13 cellular contexts compared by ENCODE assay signal in genomic region chr14:77184396-77185092, GRCh38. TPM values are rescaled to one million over a fixed set of nuclear protein-coding genes. Genes with fewer than 3 reads are reported as not detected.
DNase-seq lines count a peak whose midpoint lies in the region; ATAC-seq, FAIRE-seq and TF ChIP-seq lines count a peak whose summit lies in the region.
"Had no signal": no experiment of that assay in that cellular context is flagged by ENCODE, and none has a peak within 500 bp of the region (broad histone marks: within the 10 kb centered on the region; RNA-seq: fewer than 3 reads in every experiment).

No MANE protein-coding gene starts in this region.

- TF ChIP-seq EP300 in HepG2 (IDR thresholded peaks at IDR 0.05; ENCODE audit: low read depth in 2 of 2, low read length in 2 of 2) (no peak), HepG2 (CRISPR knock-in tag; IDR thresholded peaks at IDR 0.05; ENCODE audit: borderline replicate concordance) (no peak)

- H3K9me3 ChIP-seq in HepG2 (ENCODE audit: low read length) = no peaks in the 10 kb centered on the region

- peaks cover 4 to 23% of the 10 kb centered on the region in 2 experiments; a peak in 4 of 5 replicates for H3K27me3 ChIP-seq in HepG2 (ENCODE audit: control insufficient read depth in 1 of 2, insufficient read depth in 2 of 2, low read length in 2 of 2)

- peak; percentile 43 for FAIRE-seq in HepG2 (lab: Jason Lieb, UNC)

- peak overlapping the region in 4 of 7 donors; percentile 3 to 75 (median 62) for H3K27ac Mint-ChIP-seq in CD14-positive monocyte
- peak overlapping the region; percentile 52 for H3K27ac Mint-ChIP-seq in activated T-helper 1 cell treated with anti-CD3 and anti-CD28 coated beads, Interleukin-12 subunit alpha, Interleukin-12 subunit beta, Interleukin-2, Interleukin-4 antibody, amounts not matched to agents 30 ng/mL and 10 ng/mL and 1 ng/mL, durations not matched to agents 14 hours and 24 hours and 36 hours
- H3K27ac Mint-ChIP-seq: activated CD8-positive, alpha-beta memory T cell treated with anti-CD3 and anti-CD28 coated beads, Interleukin-2, amount 10 ng/mL, durations not matched to agents 7 days and 5 days; activated naive CD8-positive, alpha-beta T cell; H9; T-helper 17 cell had no signal

- BruUV-seq in HepG2 (replicated peaks; lab: Mats Ljungman, UMichigan) = no TSS peak

- peaks cover 26 to 42% (median 30%) of the 10 kb centered on the region in 3 donors for H3K27me3 Mint-ChIP-seq in CD14-positive monocyte (ENCODE audit: low read depth in 3 of 3)
- peaks cover 26% of the 10 kb centered on the region for H3K27me3 Mint-ChIP-seq in activated T-helper 1 cell treated with anti-CD3 and anti-CD28 coated beads, Interleukin-12 subunit alpha, Interleukin-12 subunit beta, Interleukin-2, Interleukin-4 antibody, amounts not matched to agents 30 ng/mL and 10 ng/mL and 1 ng/mL, durations not matched to agents 14 hours and 24 hours and 36 hours (ENCODE audit: insufficient read depth)

- no peak overlapping the region for H3K27ac ChIP-seq in HepG2 (ENCODE audit: extremely low read length, insufficient read depth, low read length)

- H3K4me1 Mint-ChIP-seq in CD14-positive monocyte = peaks cover 45% of the 10 kb centered on the region
- peaks cover 16% of the 10 kb centered on the region for H3K4me1 Mint-ChIP-seq in activated T-helper 1 cell treated with anti-CD3 and anti-CD28 coated beads, Interleukin-12 subunit alpha, Interleukin-12 subunit beta, Interleukin-2, Interleukin-4 antibody, amounts not matched to agents 30 ng/mL and 10 ng/mL and 1 ng/mL, durations not matched to agents 14 hours and 24 hours and 36 hours (ENCODE audit: low read depth)

- CTCF ChIA-PET in HepG2 (lab: Yijun Ruan, JAX; ENCODE audit: low intra/inter-chr PET ratio, low total read pairs) (no interaction called here), GM10248 (lab: Yijun Ruan, JAX) (interaction anchor here (1.5 to 1.9 kb wide), 4 partner anchors 12 to 43 kb away, joined by 3 to 6 read pairs (median 3); partner anchors contain the start of gene ZDHHC22)

- H2AFZ ChIP-seq in HepG2 (ENCODE audit: low read length) = peak overlapping the region; percentile 68

- H3K36me3 ChIP-seq in HepG2 (replicated peaks in 1 of 2; ENCODE audit: control insufficient read depth in 1 of 2, insufficient read depth in 2 of 2, low read length in 2 of 2) = no peaks in the 10 kb centered on the region

- DNase-seq in CD14-positive monocyte (ENCODE audit: low spot score) (no peak), G401 (ENCODE audit: low spot score) (peak; percentile 52), HepG2 (ENCODE audit: low spot score) (no peak), NCI-H1105 (lab: John Stamatoyannopoulos, UW) (no peak), GM10248 (ENCODE audit: extremely low spot score) (no peak)
- DNase-seq in activated T-helper 1 cell treated with anti-CD3 and anti-CD28 coated beads, Interleukin-12 subunit alpha, Interleukin-12 subunit beta, Interleukin-2, Interleukin-4 antibody, amounts not matched to agents 30 ng/mL and 10 ng/mL and 1 ng/mL, durations not matched to agents 14 hours and 24 hours and 36 hours (ENCODE audit: low spot score) = no peak
- DNase-seq: activated CD8-positive, alpha-beta memory T cell treated with anti-CD3 and anti-CD28 coated beads, Interleukin-2, amount 10 ng/mL, durations not matched to agents 7 days and 5 days; H9; NCI-H187 treated with DMSO at 0.1 percent for 48 hours; T-helper 17 cell had no signal

- H3K4me3 ChIP-seq in HepG2 (replicated peaks in 1 of 3; ENCODE audit: insufficient read depth in 1 of 3, low read depth in 2 of 3, low read length in 3 of 3) = peak overlapping the region in 1 of 3 experiments; percentile 40; a peak in 3 of 6 replicates

- peaks cover 65% of the 10 kb centered on the region for H3K4me1 ChIP-seq in HepG2 (ENCODE audit: insufficient read depth, low read length)

- H4K20me1 ChIP-seq in HepG2 (ENCODE audit: insufficient read depth, low read length) = no peaks in the 10 kb centered on the region

- no peaks in the 10 kb centered on the region for H3K79me2 ChIP-seq in HepG2 (ENCODE audit: insufficient read depth, low read length)

- POLR2A ChIA-PET in HepG2 (lab: Yijun Ruan, JAX) (no interaction called here), GM10248 (lab: Yijun Ruan, JAX) (no interaction called here)

- H3K9ac ChIP-seq in HepG2 (ENCODE audit: insufficient read depth, low read depth, low read length) = no peak overlapping the region

- no peak overlapping the region for H3K4me3 Mint-ChIP-seq in CD14-positive monocyte
- H3K4me3 Mint-ChIP-seq in activated T-helper 1 cell treated with anti-CD3 and anti-CD28 coated beads, Interleukin-12 subunit alpha, Interleukin-12 subunit beta, Interleukin-2, Interleukin-4 antibody, amounts not matched to agents 30 ng/mL and 10 ng/mL and 1 ng/mL, durations not matched to agents 14 hours and 24 hours and 36 hours = peak overlapping the region; percentile 56
- H3K4me3 Mint-ChIP-seq: activated CD8-positive, alpha-beta memory T cell treated with anti-CD3 and anti-CD28 coated beads, Interleukin-2, amount 10 ng/mL, durations not matched to agents 7 days and 5 days; activated naive CD8-positive, alpha-beta T cell; H9; T-helper 17 cell had no signal

- H3K4me2 ChIP-seq in HepG2 (ENCODE audit: low read depth, low read length) = peak overlapping the region; percentile 65

- intact Hi-C loops in CD14-positive monocyte (cut with micrococcal nuclease) = no loop called here
- intact Hi-C loops in activated T-helper 1 cell treated with anti-CD3 and anti-CD28 coated beads, Interleukin-12 subunit alpha, Interleukin-12 subunit beta, Interleukin-2, Interleukin-4 antibody, amounts not matched to agents 30 ng/mL and 10 ng/mL and 1 ng/mL, durations not matched to agents 14 hours and 24 hours and 36 hours (cut with micrococcal nuclease) = no loop called here
- intact Hi-C loops in HepG2 (cut with micrococcal nuclease; ENCODE audit: unreplicated experiment) = no loop called here

- in situ Hi-C loops in G401 (cut with HindIII; ENCODE audit: low sequenced_read_pairs) = no loop called here
- in situ Hi-C loops in HepG2 (cut with HindIII; ENCODE audit: extremely low pct_ligation_motif_present, low pct_unique_long_range_greater_than_20kb) = no loop called here

- TF ChIP-seq POLR2A in HepG2 (IDR thresholded peaks at IDR 0.05; ENCODE audit: insufficient read depth in 1 of 2, low read depth in 2 of 2, low read length in 2 of 2) = no peak

- 13% methylated on average over 9 of the region's 11 CpGs for WGBS in HepG2 (ENCODE audit: low lambda C conversion rate)

- TF ChIP-seq RAD21 in HepG2 (CRISPR knock-in tag; IDR thresholded peaks at IDR 0.05) = no peak

- TF ChIP-seq CTCF in CD14-positive monocyte (IDR thresholded peaks at IDR 0.05) (no peak), HepG2 (CRISPR knock-in tag; IDR thresholded peaks at IDR 0.05) (no peak), GM10248 (IDR thresholded peaks at IDR 0.05; ENCODE audit: control extremely low read depth, extremely low read depth, low read depth, missing control alignments) (no peak)

- peaks cover 0 to 4% (median 3%) of the 10 kb centered on the region in 7 donors for H3K9me3 Mint-ChIP-seq in CD14-positive monocyte
- no peaks in the 10 kb centered on the region for H3K9me3 Mint-ChIP-seq in activated T-helper 1 cell treated with anti-CD3 and anti-CD28 coated beads, Interleukin-12 subunit alpha, Interleukin-12 subunit beta, Interleukin-2, Interleukin-4 antibody, amounts not matched to agents 30 ng/mL and 10 ng/mL and 1 ng/mL, durations not matched to agents 14 hours and 24 hours and 36 hours
- H3K9me3 Mint-ChIP-seq: H9 had no signal

- no peaks in the 10 kb centered on the region for H3K36me3 Mint-ChIP-seq in CD14-positive monocyte
- H3K36me3 Mint-ChIP-seq in activated T-helper 1 cell treated with anti-CD3 and anti-CD28 coated beads, Interleukin-12 subunit alpha, Interleukin-12 subunit beta, Interleukin-2, Interleukin-4 antibody, amounts not matched to agents 30 ng/mL and 10 ng/mL and 1 ng/mL, durations not matched to agents 14 hours and 24 hours and 36 hours (ENCODE audit: low read depth) = no peaks in the 10 kb centered on the region
- H3K36me3 Mint-ChIP-seq: activated CD8-positive, alpha-beta memory T cell treated with anti-CD3 and anti-CD28 coated beads, Interleukin-2, amount 10 ng/mL, durations not matched to agents 7 days and 5 days; activated naive CD8-positive, alpha-beta T cell had no signal

- ATAC-seq in HepG2 = peak; percentile 57
- ATAC-seq in GM18502 (IDR thresholded peaks at IDR 0.05; ENCODE audit: poor library complexity, unreplicated experiment) = no peak
- ATAC-seq: activated CD8-positive, alpha-beta memory T cell treated with anti-CD3 and anti-CD28 coated beads, Interleukin-2, amount 10 ng/mL, durations not matched to agents 7 days and 5 days; T-helper 17 cell had no signal

RNA-seq across cellular contexts. Expression of gene TMEM63C, which starts 2.9 kb away (rescaled TPM):
- polyA plus RNA-seq in CD14-positive monocyte (under 1 TPM in 1 of 2 donors, not detected in 1; 0.78 TPM), HepG2 (2011; rRNA removed) (0.17 and 0.59 TPM in 2 replicates)
- 0.06 TPM in 1 of 2 replicates, not detected in the other for total RNA-seq in G401 (2014; rRNA removed; shearing (Covaris generic))
- 1.6 TPM in 2 replicates for total RNA-seq in activated T-helper 1 cell treated with anti-CD3 and anti-CD28 coated beads, Interleukin-12 subunit alpha, Interleukin-12 subunit beta, Interleukin-2, Interleukin-4 antibody, amounts not matched to agents 30 ng/mL and 10 ng/mL and 1 ng/mL, durations not matched to agents 14 hours and 24 hours and 36 hours
- 0.08 and 0.27 TPM in 2 replicates for total RNA-seq in HepG2 (2016; rRNA removed; fragmentation: Illumina TruSeq; extraction: Trizol)
- 1.1 TPM in 1 of 2 replicates, not detected in the other for total RNA-seq in HepG2 (2016; cell fraction: cytosol; rRNA removed; fragmentation: Illumina TruSeq; extraction: Trizol; ENCODE audit: low read depth)
- total RNA-seq in HepG2 (2016; cell fraction: insoluble cytoplasmic fraction; rRNA removed; fragmentation: Illumina TruSeq; extraction: Trizol) = 0.19 TPM in 1 of 2 replicates, not detected in the other
- total RNA-seq in HepG2 (2016; cell fraction: membrane; rRNA removed; fragmentation: Illumina TruSeq; extraction: Trizol) = 1.3 TPM in 1 of 2 replicates, not detected in the other
- total RNA-seq in HepG2 (2016; cell fraction: nucleus; rRNA removed; fragmentation: Illumina TruSeq; extraction: Trizol) = 1.0 TPM in 1 of 2 replicates, not detected in the other
- polyA plus RNA-seq in HepG2 (2011; cell fraction: cytosol; rRNA removed) = 0.18 and 0.24 TPM in 2 replicates
- polyA plus RNA-seq in HepG2 (2011; cell fraction: nucleus; rRNA removed) = 0.90 and 1.1 TPM in 2 replicates
- polyA plus RNA-seq in HepG2 (2012) = 0.52 and 0.55 TPM in 2 replicates
- 0.12 and 0.34 TPM in 2 replicates for polyA plus RNA-seq in HepG2 (2016; cell fraction: cytosol; fragmentation: Illumina TruSeq; extraction: Trizol; ENCODE audit: low read depth)
- polyA plus RNA-seq in HepG2 (2016; cell fraction: insoluble cytoplasmic fraction; fragmentation: Illumina TruSeq; extraction: Trizol; ENCODE audit: low read depth) = not detected in 2 replicates
- polyA plus RNA-seq in HepG2 (2016; cell fraction: membrane; fragmentation: Illumina TruSeq; extraction: Trizol; ENCODE audit: low read depth) = not detected in 2 replicates
- 0.49 TPM in 1 of 2 replicates, not detected in the other for polyA plus RNA-seq in HepG2 (2016; cell fraction: nucleus; fragmentation: Illumina TruSeq; extraction: Trizol; ENCODE audit: insufficient read depth, low read depth)
- 0.28 TPM in 1 of 2 replicates, not detected in the other for polyA minus RNA-seq in HepG2 (2011; rRNA and poly(A)+ RNA removed; ENCODE audit: low replicate concordance)
- 1.8 TPM in 1 of 2 replicates, not detected in the other for polyA minus RNA-seq in HepG2 (2011; cell fraction: cytosol; rRNA and poly(A)+ RNA removed)
- polyA minus RNA-seq in HepG2 (2011; cell fraction: nucleus; rRNA and poly(A)+ RNA removed) = 0.26 and 0.37 TPM in 2 replicates

RNA-seq across cellular contexts. Expression of gene ZDHHC22, which starts 43.0 kb away (rescaled TPM):
- polyA plus RNA-seq in CD14-positive monocyte (not detected), HepG2 (2011; rRNA removed) (not detected in 2 replicates)
- total RNA-seq in G401 (2014; rRNA removed; shearing (Covaris generic)) = 0.25 TPM in 1 of 2 replicates, not detected in the other
- not detected in 2 replicates for total RNA-seq in activated T-helper 1 cell treated with anti-CD3 and anti-CD28 coated beads, Interleukin-12 subunit alpha, Interleukin-12 subunit beta, Interleukin-2, Interleukin-4 antibody, amounts not matched to agents 30 ng/mL and 10 ng/mL and 1 ng/mL, durations not matched to agents 14 hours and 24 hours and 36 hours
- not detected in 2 replicates for total RNA-seq in HepG2 (2016; rRNA removed; fragmentation: Illumina TruSeq; extraction: Trizol)
- total RNA-seq in HepG2 (2016; cell fraction: cytosol; rRNA removed; fragmentation: Illumina TruSeq; extraction: Trizol; ENCODE audit: low read depth) = not detected in 2 replicates
- total RNA-seq in HepG2 (2016; cell fraction: insoluble cytoplasmic fraction; rRNA removed; fragmentation: Illumina TruSeq; extraction: Trizol) = not detected in 2 replicates
- not detected in 2 replicates for total RNA-seq in HepG2 (2016; cell fraction: membrane; rRNA removed; fragmentation: Illumina TruSeq; extraction: Trizol)
- total RNA-seq in HepG2 (2016; cell fraction: nucleus; rRNA removed; fragmentation: Illumina TruSeq; extraction: Trizol) = not detected in 2 replicates
- not detected in 2 replicates for polyA plus RNA-seq in HepG2 (2011; cell fraction: cytosol; rRNA removed)
- polyA plus RNA-seq in HepG2 (2011; cell fraction: nucleus; rRNA removed) = not detected in 2 replicates
- polyA plus RNA-seq in HepG2 (2012) = 0.04 TPM in 1 of 2 replicates, not detected in the other
- polyA plus RNA-seq in HepG2 (2016; cell fraction: cytosol; fragmentation: Illumina TruSeq; extraction: Trizol; ENCODE audit: low read depth) = not detected in 2 replicates
- polyA plus RNA-seq in HepG2 (2016; cell fraction: insoluble cytoplasmic fraction; fragmentation: Illumina TruSeq; extraction: Trizol; ENCODE audit: low read depth) = not detected in 2 replicates
- polyA plus RNA-seq in HepG2 (2016; cell fraction: membrane; fragmentation: Illumina TruSeq; extraction: Trizol; ENCODE audit: low read depth) = not detected in 2 replicates
- not detected in 2 replicates for polyA plus RNA-seq in HepG2 (2016; cell fraction: nucleus; fragmentation: Illumina TruSeq; extraction: Trizol; ENCODE audit: insufficient read depth, low read depth)
- not detected in 2 replicates for polyA minus RNA-seq in HepG2 (2011; rRNA and poly(A)+ RNA removed; ENCODE audit: low replicate concordance)
- not detected in 2 replicates for polyA minus RNA-seq in HepG2 (2011; cell fraction: cytosol; rRNA and poly(A)+ RNA removed)
- polyA minus RNA-seq in HepG2 (2011; cell fraction: nucleus; rRNA and poly(A)+ RNA removed) = not detected in 2 replicates
- total RNA-seq: activated CD8-positive, alpha-beta memory T cell treated with anti-CD3 and anti-CD28 coated beads, Interleukin-2, amount 10 ng/mL, durations not matched to agents 7 days and 5 days; renal cortical epithelial cell; T-helper 17 cell had no signal
